ENCODE assay signal across 1 cellular context in genomic region chr18:23269931-23270330, GRCh38.
TF ChIP-seq lines count a peak whose summit lies in the region.

No MANE protein-coding gene starts in this region.

TF ChIP-seq in K562, 482 proteins besides CTCF, POLR2A, EP300 and RAD21 (continued from another document):
- TF ChIP-seq, protein P1, sequence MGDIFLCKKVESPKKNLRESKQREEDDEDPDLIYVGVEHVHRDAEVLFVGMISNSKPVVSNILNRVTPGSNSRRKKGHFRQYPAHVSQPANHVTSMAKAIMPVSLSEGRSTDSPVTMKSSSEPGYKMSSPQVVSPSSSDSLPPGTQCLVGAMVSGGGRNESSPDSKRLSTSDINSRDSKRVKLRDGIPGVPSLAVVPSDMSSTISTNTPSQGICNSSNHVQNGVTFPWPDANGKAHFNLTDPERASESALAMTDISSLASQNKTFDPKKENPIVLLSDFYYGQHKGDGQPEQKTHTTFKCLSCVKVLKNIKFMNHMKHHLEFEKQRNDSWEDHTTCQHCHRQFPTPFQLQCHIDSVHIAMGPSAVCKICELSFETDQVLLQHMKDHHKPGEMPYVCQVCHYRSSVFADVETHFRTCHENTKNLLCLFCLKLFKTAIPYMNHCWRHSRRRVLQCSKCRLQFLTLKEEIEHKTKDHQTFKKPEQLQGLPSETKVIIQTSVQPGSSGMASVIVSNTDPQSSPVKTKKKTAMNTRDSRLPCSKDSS (IDR thresholded peaks at IDR 0.05; ENCODE audit: low read depth, partially characterized antibody), result peak; percentile 55
- TF ChIP-seq ZNF217 (CRISPR knock-in tag; IDR thresholded peaks at IDR 0.05) (no peak), ZNF3 (CRISPR knock-in tag; IDR thresholded peaks at IDR 0.05) (no peak), KLF6 (CRISPR knock-in tag; IDR thresholded peaks at IDR 0.05; ENCODE audit: borderline replicate concordance) (no peak), GABPA (tag; conservative IDR thresholded peaks at IDR 0.05; ENCODE audit: low read depth) (no peak), NCOR1 (IDR thresholded peaks at IDR 0.05) (no peak), POLR2AphosphoS2 (IDR thresholded peaks at IDR 0.05; ENCODE audit: low read length) (no peak), ZFP36 (IDR thresholded peaks at IDR 0.05; ENCODE audit: low read depth, low read length, partially characterized antibody) (peak; percentile 94), HIVEP1 (CRISPR knock-in tag; IDR thresholded peaks at IDR 0.05) (no peak), EWSR1 (IDR thresholded peaks at IDR 0.05; ENCODE audit: borderline replicate concordance, low read depth, partially characterized antibody) (no peak), NR4A1 (CRISPR knock-in tag; IDR thresholded peaks at IDR 0.05) (no peak), NR4A1 (tag; IDR thresholded peaks at IDR 0.05) (no peak), KLF13 (tag; IDR thresholded peaks at IDR 0.05; ENCODE audit: borderline replicate concordance, low read depth) (no peak), E2F3 (CRISPR knock-in tag; IDR thresholded peaks at IDR 0.05) (no peak), ZNF282 (CRISPR knock-in tag; IDR thresholded peaks at IDR 0.05) (no peak), SMAD2 (IDR thresholded peaks at IDR 0.05; ENCODE audit: low read depth, low read length) (no peak), ZNF23 (CRISPR knock-in tag; IDR thresholded peaks at IDR 0.05) (no peak), SPI1 (IDR thresholded peaks at IDR 0.05; ENCODE audit: borderline replicate concordance, low read depth, low read length) (no peak), BRD4 (IDR thresholded peaks at IDR 0.05) (no peak), JUNB (CRISPR knock-in tag; conservative IDR thresholded peaks at IDR 0.05) (no peak), CBX3 (IDR thresholded peaks at IDR 0.05; ENCODE audit: borderline replicate concordance in 1 of 2, low read length in 2 of 2) (peak in 1 of 2 experiments; percentile 69; a peak in 1 of 3 replicates), CBX5 (IDR thresholded peaks at IDR 0.05; ENCODE audit: borderline replicate concordance, low read depth) (0 out of 2 replicates have a peak, but pooled peaks have one; percentile 20), ZFX (CRISPR knock-in tag; IDR thresholded peaks at IDR 0.05) (no peak), SAP30 (IDR thresholded peaks at IDR 0.05; ENCODE audit: borderline replicate concordance, insufficient read depth, low read depth, low read length, poor library complexity, severe bottlenecking) (no peak), SNRNP70 (optimal IDR thresholded peaks at IDR 0.05; ENCODE audit: low read depth, low read length) (no peak), ZNF586 (CRISPR knock-in tag; conservative IDR thresholded peaks at IDR 0.05) (no peak), PHTF2 (CRISPR knock-in tag; IDR thresholded peaks at IDR 0.05) (no peak), ZNF444 (CRISPR knock-in tag; IDR thresholded peaks at IDR 0.05) (no peak), RBM14 (IDR thresholded peaks at IDR 0.05; ENCODE audit: borderline replicate concordance, insufficient read depth, low read depth, low read length) (no peak)
- TF ChIP-seq, protein P2, sequence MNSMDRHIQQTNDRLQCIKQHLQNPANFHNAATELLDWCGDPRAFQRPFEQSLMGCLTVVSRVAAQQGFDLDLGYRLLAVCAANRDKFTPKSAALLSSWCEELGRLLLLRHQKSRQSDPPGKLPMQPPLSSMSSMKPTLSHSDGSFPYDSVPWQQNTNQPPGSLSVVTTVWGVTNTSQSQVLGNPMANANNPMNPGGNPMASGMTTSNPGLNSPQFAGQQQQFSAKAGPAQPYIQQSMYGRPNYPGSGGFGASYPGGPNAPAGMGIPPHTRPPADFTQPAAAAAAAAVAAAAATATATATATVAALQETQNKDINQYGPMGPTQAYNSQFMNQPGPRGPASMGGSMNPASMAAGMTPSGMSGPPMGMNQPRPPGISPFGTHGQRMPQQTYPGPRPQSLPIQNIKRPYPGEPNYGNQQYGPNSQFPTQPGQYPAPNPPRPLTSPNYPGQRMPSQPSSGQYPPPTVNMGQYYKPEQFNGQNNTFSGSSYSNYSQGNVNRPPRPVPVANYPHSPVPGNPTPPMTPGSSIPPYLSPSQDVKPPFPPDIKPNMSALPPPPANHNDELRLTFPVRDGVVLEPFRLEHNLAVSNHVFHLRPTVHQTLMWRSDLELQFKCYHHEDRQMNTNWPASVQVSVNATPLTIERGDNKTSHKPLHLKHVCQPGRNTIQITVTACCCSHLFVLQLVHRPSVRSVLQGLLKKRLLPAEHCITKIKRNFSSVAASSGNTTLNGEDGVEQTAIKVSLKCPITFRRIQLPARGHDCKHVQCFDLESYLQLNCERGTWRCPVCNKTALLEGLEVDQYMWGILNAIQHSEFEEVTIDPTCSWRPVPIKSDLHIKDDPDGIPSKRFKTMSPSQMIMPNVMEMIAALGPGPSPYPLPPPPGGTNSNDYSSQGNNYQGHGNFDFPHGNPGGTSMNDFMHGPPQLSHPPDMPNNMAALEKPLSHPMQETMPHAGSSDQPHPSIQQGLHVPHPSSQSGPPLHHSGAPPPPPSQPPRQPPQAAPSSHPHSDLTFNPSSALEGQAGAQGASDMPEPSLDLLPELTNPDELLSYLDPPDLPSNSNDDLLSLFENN (IDR thresholded peaks at IDR 0.05; ENCODE audit: low read depth in 2 of 2, low read length in 2 of 2), result no peak
- TF ChIP-seq, protein P3, sequence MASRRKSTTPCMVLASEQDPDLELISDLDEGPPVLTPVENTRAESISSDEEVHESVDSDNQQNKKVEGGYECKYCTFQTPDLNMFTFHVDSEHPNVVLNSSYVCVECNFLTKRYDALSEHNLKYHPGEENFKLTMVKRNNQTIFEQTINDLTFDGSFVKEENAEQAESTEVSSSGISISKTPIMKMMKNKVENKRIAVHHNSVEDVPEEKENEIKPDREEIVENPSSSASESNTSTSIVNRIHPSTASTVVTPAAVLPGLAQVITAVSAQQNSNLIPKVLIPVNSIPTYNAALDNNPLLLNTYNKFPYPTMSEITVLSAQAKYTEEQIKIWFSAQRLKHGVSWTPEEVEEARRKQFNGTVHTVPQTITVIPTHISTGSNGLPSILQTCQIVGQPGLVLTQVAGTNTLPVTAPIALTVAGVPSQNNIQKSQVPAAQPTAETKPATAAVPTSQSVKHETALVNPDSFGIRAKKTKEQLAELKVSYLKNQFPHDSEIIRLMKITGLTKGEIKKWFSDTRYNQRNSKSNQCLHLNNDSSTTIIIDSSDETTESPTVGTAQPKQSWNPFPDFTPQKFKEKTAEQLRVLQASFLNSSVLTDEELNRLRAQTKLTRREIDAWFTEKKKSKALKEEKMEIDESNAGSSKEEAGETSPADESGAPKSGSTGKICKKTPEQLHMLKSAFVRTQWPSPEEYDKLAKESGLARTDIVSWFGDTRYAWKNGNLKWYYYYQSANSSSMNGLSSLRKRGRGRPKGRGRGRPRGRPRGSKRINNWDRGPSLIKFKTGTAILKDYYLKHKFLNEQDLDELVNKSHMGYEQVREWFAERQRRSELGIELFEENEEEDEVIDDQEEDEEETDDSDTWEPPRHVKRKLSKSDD (conservative IDR thresholded peaks at IDR 0.05; ENCODE audit: low read length), result no peak
- TF ChIP-seq, protein P4, sequence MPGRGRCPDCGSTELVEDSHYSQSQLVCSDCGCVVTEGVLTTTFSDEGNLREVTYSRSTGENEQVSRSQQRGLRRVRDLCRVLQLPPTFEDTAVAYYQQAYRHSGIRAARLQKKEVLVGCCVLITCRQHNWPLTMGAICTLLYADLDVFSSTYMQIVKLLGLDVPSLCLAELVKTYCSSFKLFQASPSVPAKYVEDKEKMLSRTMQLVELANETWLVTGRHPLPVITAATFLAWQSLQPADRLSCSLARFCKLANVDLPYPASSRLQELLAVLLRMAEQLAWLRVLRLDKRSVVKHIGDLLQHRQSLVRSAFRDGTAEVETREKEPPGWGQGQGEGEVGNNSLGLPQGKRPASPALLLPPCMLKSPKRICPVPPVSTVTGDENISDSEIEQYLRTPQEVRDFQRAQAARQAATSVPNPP (IDR thresholded peaks at IDR 0.05; ENCODE audit: borderline replicate concordance, insufficient read depth, insufficient read length), result no peak
- TF ChIP-seq, protein P5, sequence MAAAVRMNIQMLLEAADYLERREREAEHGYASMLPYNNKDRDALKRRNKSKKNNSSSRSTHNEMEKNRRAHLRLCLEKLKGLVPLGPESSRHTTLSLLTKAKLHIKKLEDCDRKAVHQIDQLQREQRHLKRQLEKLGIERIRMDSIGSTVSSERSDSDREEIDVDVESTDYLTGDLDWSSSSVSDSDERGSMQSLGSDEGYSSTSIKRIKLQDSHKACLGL (CRISPR knock-in tag; IDR thresholded peaks at IDR 0.05; ENCODE audit: borderline replicate concordance, poor library complexity, severe bottlenecking), result no peak
TF ChIP-seq in K562: peak in this region for 7.
